1 cellular context compared by ENCODE assay signal in the genomic region with DNA sequence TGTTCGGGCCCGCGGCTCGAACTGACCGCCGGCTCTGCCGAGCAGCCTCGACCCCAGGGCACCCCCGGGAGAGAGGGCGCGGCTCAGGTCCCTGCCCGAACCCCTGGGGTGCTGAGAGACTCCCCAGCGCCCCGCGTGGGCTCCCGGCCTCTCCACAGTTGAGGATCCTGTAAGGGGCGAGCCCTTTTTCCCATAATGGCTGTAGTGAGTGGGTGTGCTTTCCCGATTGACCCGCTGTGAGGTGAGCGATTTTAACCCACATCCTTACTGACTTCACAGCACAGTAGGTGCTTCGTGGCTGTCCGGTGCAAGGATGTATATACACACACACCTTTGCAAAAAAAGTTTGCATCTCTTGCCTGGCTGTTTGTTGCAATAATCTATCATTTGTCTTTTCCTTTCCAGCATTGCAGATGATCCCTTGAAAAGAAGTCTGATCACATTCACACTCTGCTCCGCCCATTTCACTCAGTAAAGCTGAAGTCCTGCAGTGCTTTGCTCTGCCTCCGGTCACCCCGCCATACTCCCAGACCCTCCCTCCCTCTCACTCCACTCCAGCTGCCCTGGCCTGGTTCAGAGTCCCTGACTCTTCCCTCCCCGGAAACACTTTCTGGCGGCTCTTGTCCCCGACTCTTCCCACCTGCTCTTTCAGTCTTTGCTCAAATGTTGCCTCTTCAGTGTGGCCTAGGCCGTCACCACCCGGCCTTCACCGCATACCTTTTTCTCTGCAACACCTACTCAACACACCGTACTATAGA.
TF ChIP-seq lines count a peak whose summit lies in the region.

No MANE protein-coding gene starts in this region.

TF ChIP-seq in K562, 482 proteins besides CTCF, POLR2A, EP300 and RAD21 (continued from another document):
- TF ChIP-seq GMEB1 (CRISPR knock-in tag; IDR thresholded peaks at IDR 0.05) (no peak), NR2C2 (CRISPR knock-in tag; IDR thresholded peaks at IDR 0.05) (no peak), NR2C2 (tag; IDR thresholded peaks at IDR 0.05) (no peak), NR2F6 (CRISPR knock-in tag; IDR thresholded peaks at IDR 0.05) (no peak), TAF15 (IDR thresholded peaks at IDR 0.05; ENCODE audit: low read depth, low read length) (no peak), ELF4 (CRISPR knock-in tag; IDR thresholded peaks at IDR 0.05) (no peak), BHLHE40 (IDR thresholded peaks at IDR 0.05; ENCODE audit: low read length) (no peak), TEAD4 (IDR thresholded peaks at IDR 0.05; ENCODE audit: low read length) (0 out of 2 replicates have a peak, but pooled peaks have one; percentile 15), TEAD4 (CRISPR knock-in tag; IDR thresholded peaks at IDR 0.05; ENCODE audit: borderline replicate concordance) (no peak), POLR2B (IDR thresholded peaks at IDR 0.05; ENCODE audit: low read depth, partially characterized antibody) (peak; percentile 41)
- TF ChIP-seq, protein P1, sequence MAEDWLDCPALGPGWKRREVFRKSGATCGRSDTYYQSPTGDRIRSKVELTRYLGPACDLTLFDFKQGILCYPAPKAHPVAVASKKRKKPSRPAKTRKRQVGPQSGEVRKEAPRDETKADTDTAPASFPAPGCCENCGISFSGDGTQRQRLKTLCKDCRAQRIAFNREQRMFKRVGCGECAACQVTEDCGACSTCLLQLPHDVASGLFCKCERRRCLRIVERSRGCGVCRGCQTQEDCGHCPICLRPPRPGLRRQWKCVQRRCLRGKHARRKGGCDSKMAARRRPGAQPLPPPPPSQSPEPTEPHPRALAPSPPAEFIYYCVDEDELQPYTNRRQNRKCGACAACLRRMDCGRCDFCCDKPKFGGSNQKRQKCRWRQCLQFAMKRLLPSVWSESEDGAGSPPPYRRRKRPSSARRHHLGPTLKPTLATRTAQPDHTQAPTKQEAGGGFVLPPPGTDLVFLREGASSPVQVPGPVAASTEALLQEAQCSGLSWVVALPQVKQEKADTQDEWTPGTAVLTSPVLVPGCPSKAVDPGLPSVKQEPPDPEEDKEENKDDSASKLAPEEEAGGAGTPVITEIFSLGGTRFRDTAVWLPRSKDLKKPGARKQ (CRISPR knock-in tag; IDR thresholded peaks at IDR 0.05) = no peak
